1 cellular context compared by ENCODE assay signal in genomic region chr2:102250278-102250821, GRCh38.
TF ChIP-seq lines count a peak whose summit lies in the region.

No MANE protein-coding gene starts in this region.

TF ChIP-seq in H1, 55 proteins besides CTCF, POLR2A, EP300 and RAD21:
- TF ChIP-seq MAX (IDR thresholded peaks at IDR 0.05) (peak; percentile 21; the same call in 1 of the 2 replicates), ZNF274 (IDR thresholded peaks at IDR 0.05; ENCODE audit: borderline replicate concordance, extremely low read depth, low read length) (no peak)
TF ChIP-seq in H1: peak in this region for 1.
